19 cellular contexts compared by ENCODE assay signal in genomic region chr2:99380376-99381010, GRCh38. TPM values are rescaled to one million over a fixed set of nuclear protein-coding genes. Genes with fewer than 3 reads are reported as not detected.
DNase-seq lines count a peak whose midpoint lies in the region; ATAC-seq and TF ChIP-seq lines count a peak whose summit lies in the region.
"Had no signal": no experiment of that assay in that cellular context is flagged by ENCODE, and none has a peak within 500 bp of the region (broad histone marks: within the 10 kb centered on the region; RNA-seq: fewer than 3 reads in every experiment).

No MANE protein-coding gene starts in this region.

- H3K27me3 Mint-ChIP-seq in activated naive CD4-positive, alpha-beta T cell treated with anti-CD3 and anti-CD28 coated beads for 36 hours (ENCODE audit: low read depth), result no peaks in the 10 kb centered on the region
- H3K27me3 Mint-ChIP-seq: activated naive CD8-positive, alpha-beta T cell; progenitor cell of endocrine pancreas had no signal

- H3K9ac ChIP-seq in MM.1S (ENCODE audit: low read length), result no peak overlapping the region

- H3K36me3 ChIP-seq in MM.1S (replicated peaks; ENCODE audit: insufficient read depth, low read length), result peaks cover 20% of the 10 kb centered on the region; the same call in 1 of the 2 replicates

- intact Hi-C loops in activated naive CD4-positive, alpha-beta T cell treated with anti-CD3 and anti-CD28 coated beads for 36 hours (cut with micrococcal nuclease), result no loop called here

- H3K4me3 ChIP-seq in MM.1S (ENCODE audit: low read length), result no peak overlapping the region
- H3K4me3 ChIP-seq: K562, mucosa of descending colon, thoracic aorta had no signal

- H3F3A ChIP-seq in MM.1S (ENCODE audit: insufficient read depth, low read length), result peaks cover 6% of the 10 kb centered on the region; the same call in 1 of the 2 replicates

- H3K27ac Mint-ChIP-seq in activated naive CD4-positive, alpha-beta T cell treated with anti-CD3 and anti-CD28 coated beads, Interleukin-2, amount 50 U/mL, for 72 hours, result peak overlapping the region; percentile 4 to 70
- no peak overlapping the region for H3K27ac Mint-ChIP-seq in activated naive CD4-positive, alpha-beta T cell treated with anti-CD3 and anti-CD28 coated beads for 36 hours
- H3K27ac Mint-ChIP-seq in stimulated activated effector memory CD8-positive, alpha-beta T cell treated with anti-CD3 and anti-CD28 coated beads, Interleukin-12 subunit alpha, Interleukin-12 subunit beta, amount 100 ng/mL, for 72 hours, result peak overlapping the region; percentile 37
- H3K27ac Mint-ChIP-seq: progenitor cell of endocrine pancreas had no signal

- peaks cover 35% of the 10 kb centered on the region for H3K4me1 Mint-ChIP-seq in activated naive CD4-positive, alpha-beta T cell treated with anti-CD3 and anti-CD28 coated beads for 36 hours (ENCODE audit: low read depth)
- H3K4me1 Mint-ChIP-seq in stimulated activated effector memory CD8-positive, alpha-beta T cell treated with anti-CD3 and anti-CD28 coated beads, Interleukin-12 subunit alpha, Interleukin-12 subunit beta, amount 100 ng/mL, for 72 hours, result peaks cover 28% of the 10 kb centered on the region

- H3K4me1 ChIP-seq in MM.1S (ENCODE audit: low read length), result peaks cover 26% of the 10 kb centered on the region

- no peak for DNase-seq in activated naive CD4-positive, alpha-beta T cell treated with anti-CD3 and anti-CD28 coated beads, Interleukin-2, amount 50 U/mL, for 72 hours (ENCODE audit: low spot score in 2 of 2)
- DNase-seq in activated naive CD4-positive, alpha-beta T cell treated with anti-CD3 and anti-CD28 coated beads for 36 hours, result no peak
- DNase-seq in MM.1S (peak; percentile 10), NCI-H526 (lab: John Stamatoyannopoulos, UW) (no peak), NCI-H510A treated with DMSO at 0.1 percent for 48 hours (lab: John Stamatoyannopoulos, UW) (no peak)
- no peak for DNase-seq in stimulated activated effector memory CD8-positive, alpha-beta T cell treated with anti-CD3 and anti-CD28 coated beads, Interleukin-12 subunit alpha, Interleukin-12 subunit beta, amount 100 ng/mL, for 72 hours (ENCODE audit: low spot score in 2 of 2)
- DNase-seq: ACHN; Calu3; central memory CD4-positive, alpha-beta T cell; mucosa of descending colon; NCI-H345; OCI-M1 had no signal

- H3K9me3 ChIP-seq in MM.1S (replicated peaks; ENCODE audit: insufficient read depth, low read length), result no peaks in the 10 kb centered on the region
- H3K9me3 ChIP-seq: mucosa of descending colon, thoracic aorta had no signal

- no peaks in the 10 kb centered on the region for H3K9me3 Mint-ChIP-seq in activated naive CD4-positive, alpha-beta T cell treated with anti-CD3 and anti-CD28 coated beads, Interleukin-2, amount 50 U/mL, for 72 hours
- H3K9me3 Mint-ChIP-seq in activated naive CD4-positive, alpha-beta T cell treated with anti-CD3 and anti-CD28 coated beads for 36 hours, result no peaks in the 10 kb centered on the region
- H3K9me3 Mint-ChIP-seq in stimulated activated effector memory CD8-positive, alpha-beta T cell treated with anti-CD3 and anti-CD28 coated beads, Interleukin-12 subunit alpha, Interleukin-12 subunit beta, amount 100 ng/mL, for 72 hours, result no peaks in the 10 kb centered on the region

- no peak overlapping the region for H2AFZ ChIP-seq in MM.1S (ENCODE audit: low read length)

- H3K4me2 ChIP-seq in MM.1S (ENCODE audit: low read depth, low read length), result no peak overlapping the region

- peak; percentile 20 to 42 for ATAC-seq in activated naive CD4-positive, alpha-beta T cell treated with anti-CD3 and anti-CD28 coated beads, Interleukin-2, amount 50 U/mL, for 72 hours
- ATAC-seq in GM21825 (IDR thresholded peaks at IDR 0.05; ENCODE audit: unreplicated experiment) (peak; percentile 81), HG03280 (IDR thresholded peaks at IDR 0.05; ENCODE audit: unreplicated experiment) (no peak)
- peak; percentile 53 for ATAC-seq in stimulated activated effector memory CD8-positive, alpha-beta T cell treated with anti-CD3 and anti-CD28 coated beads, Interleukin-12 subunit alpha, Interleukin-12 subunit beta, amount 100 ng/mL, for 72 hours
- ATAC-seq: K562, mucosa of descending colon had no signal

- no peaks in the 10 kb centered on the region; the same call in 1 of the 2 replicates for H3K79me2 ChIP-seq in MM.1S (ENCODE audit: low read length)

- CTCF ChIA-PET in activated naive CD4-positive, alpha-beta T cell treated with anti-CD3 and anti-CD28 coated beads for 36 hours (lab: Charles Lee), result interaction anchor here (0.6 kb wide), 1 partner anchor 9 kb away, joined by 4 read pairs; no protein-coding TSS in a partner anchor

- no peaks in the 10 kb centered on the region for H3K27me3 ChIP-seq in MM.1S (replicated peaks; ENCODE audit: insufficient read depth, low read length)

- no peaks in the 10 kb centered on the region for H3K9me2 ChIP-seq in MM.1S (replicated peaks; ENCODE audit: insufficient read depth, low read length)

- no peak overlapping the region for H3K4me3 Mint-ChIP-seq in activated naive CD4-positive, alpha-beta T cell treated with anti-CD3 and anti-CD28 coated beads for 36 hours
- H3K4me3 Mint-ChIP-seq in stimulated activated effector memory CD8-positive, alpha-beta T cell treated with anti-CD3 and anti-CD28 coated beads, Interleukin-12 subunit alpha, Interleukin-12 subunit beta, amount 100 ng/mL, for 72 hours, result no peak overlapping the region
- H3K4me3 Mint-ChIP-seq: activated naive CD8-positive, alpha-beta T cell had no signal

- H3K36me3 Mint-ChIP-seq in activated naive CD4-positive, alpha-beta T cell treated with anti-CD3 and anti-CD28 coated beads, Interleukin-2, amount 50 U/mL, for 72 hours, result peaks cover 19 to 24% of the 10 kb centered on the region in 2 donors
- H3K36me3 Mint-ChIP-seq in activated naive CD4-positive, alpha-beta T cell treated with anti-CD3 and anti-CD28 coated beads for 36 hours (ENCODE audit: low read depth), result peaks cover 49% of the 10 kb centered on the region
- H3K36me3 Mint-ChIP-seq in stimulated activated effector memory CD8-positive, alpha-beta T cell treated with anti-CD3 and anti-CD28 coated beads, Interleukin-12 subunit alpha, Interleukin-12 subunit beta, amount 100 ng/mL, for 72 hours, result peaks cover 100% of the 10 kb centered on the region

- peaks cover 9% of the 10 kb centered on the region; the same call in 1 of the 2 replicates for H4K20me1 ChIP-seq in MM.1S (ENCODE audit: insufficient read depth, low read length)

- H3K27ac ChIP-seq in MM.1S (ENCODE audit: low read length), result no peak overlapping the region
- H3K27ac ChIP-seq: thoracic aorta, VCaP had no signal

- no peak for TF ChIP-seq CTCF in MM.1S (IDR thresholded peaks at IDR 0.05; ENCODE audit: low read length)

RNA-seq across cellular contexts. Expression of gene EIF5B, which starts 43.3 kb away (rescaled TPM):
- total RNA-seq in activated naive CD4-positive, alpha-beta T cell treated with anti-CD3 and anti-CD28 coated beads, Interleukin-2, amount 50 U/mL, for 72 hours, result 10 to 100 TPM; 68.6 to 77.7 TPM
- total RNA-seq in activated naive CD4-positive, alpha-beta T cell treated with anti-CD3 and anti-CD28 coated beads for 36 hours, result 10 to 100 TPM; 70.2 to 71.1 TPM

RNA-seq across cellular contexts. Expression of gene TXNDC9, which starts 44.4 kb away (rescaled TPM):
- total RNA-seq in activated naive CD4-positive, alpha-beta T cell treated with anti-CD3 and anti-CD28 coated beads, Interleukin-2, amount 50 U/mL, for 72 hours, result 10 to 100 TPM; 25.9 to 29.9 TPM
- 10 to 100 TPM; 19.9 to 24.3 TPM for total RNA-seq in activated naive CD4-positive, alpha-beta T cell treated with anti-CD3 and anti-CD28 coated beads for 36 hours
